ENCODE assay signal across 12 cellular contexts in the genomic region with DNA sequence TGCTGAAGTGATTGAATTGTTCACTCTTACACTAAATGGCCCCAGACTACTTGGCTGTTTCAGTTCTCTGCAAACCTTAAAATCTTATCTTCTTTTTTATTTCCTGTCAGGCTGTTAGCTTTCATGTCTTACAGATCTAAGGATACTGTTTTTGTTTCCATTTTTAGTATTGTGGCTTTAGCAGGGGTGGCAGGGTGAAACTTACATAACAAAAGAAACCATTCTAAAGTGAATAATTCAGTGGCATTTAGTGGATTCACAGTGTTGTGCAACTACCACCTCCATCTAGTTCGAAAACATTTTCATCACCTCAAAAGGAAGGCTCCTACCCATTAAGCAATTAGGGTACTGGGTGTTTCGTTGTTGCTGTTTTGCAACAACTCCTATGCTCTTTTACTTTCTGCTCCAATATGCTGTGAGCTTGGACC. TPM values are rescaled to one million over a fixed set of nuclear protein-coding genes. Genes with fewer than 3 reads are reported as not detected.
A peak's percentile ranks its signal among the peaks of the same experiment; 100 is the strongest.
DNase-seq lines count a peak whose midpoint lies in the region; ATAC-seq and TF ChIP-seq lines count a peak whose summit lies in the region.
"Had no signal": no experiment of that assay in that cellular context is flagged by ENCODE, and none has a peak within 500 bp of the region (broad histone marks: within the 10 kb centered on the region; RNA-seq: fewer than 3 reads in every experiment).

No MANE protein-coding gene starts in this region.

- H3K79me2 ChIP-seq in H9 (ENCODE audit: insufficient read depth, low read length) = no peaks in the 10 kb centered on the region

- peaks cover 5% of the 10 kb centered on the region for H3K36me3 Mint-ChIP-seq in CD4-positive, CD25-positive, alpha-beta regulatory T cell
- no peaks in the 10 kb centered on the region for H3K36me3 Mint-ChIP-seq in activated CD8-positive, alpha-beta T cell treated with anti-CD3 and anti-CD28 coated beads for 36 hours (ENCODE audit: low read depth)
- H3K36me3 Mint-ChIP-seq in immature natural killer cell (no peaks in the 10 kb centered on the region), H9 (ENCODE audit: insufficient read depth in 1 of 3, low read depth in 3 of 3) (no peaks in the 10 kb centered on the region)
- H3K36me3 Mint-ChIP-seq: mesothelial cell of epicardium had no signal

- H2BK20ac ChIP-seq in IMR-90 (ENCODE audit: low read depth, low read length) (no peak overlapping the region), H9 (ENCODE audit: low read depth, low read length, poor library complexity, severe bottlenecking) (no peak overlapping the region)

- no peak overlapping the region for H3K56ac ChIP-seq in IMR-90 (ENCODE audit: extremely low read depth, insufficient read depth, low read length)
- H3K56ac ChIP-seq in H9 (ENCODE audit: insufficient read length, low read depth, low read length) = no peak overlapping the region

- H2BK15ac ChIP-seq in IMR-90 (ENCODE audit: low read depth, low read length) (no peak overlapping the region), H9 (ENCODE audit: low read depth, low read length) (no peak overlapping the region)

- H3K9me3 Mint-ChIP-seq in CD4-positive, CD25-positive, alpha-beta regulatory T cell = no peaks in the 10 kb centered on the region
- no peaks in the 10 kb centered on the region for H3K9me3 Mint-ChIP-seq in activated CD8-positive, alpha-beta T cell treated with anti-CD3 and anti-CD28 coated beads for 36 hours
- H3K9me3 Mint-ChIP-seq in immature natural killer cell (no peaks in the 10 kb centered on the region), H9 (no peaks in the 10 kb centered on the region)
- H3K9me3 Mint-ChIP-seq: mesothelial cell of epicardium had no signal

- ATAC-seq in CD4-positive, CD25-positive, alpha-beta regulatory T cell (ENCODE audit: low read depth in 2 of 2) = peak; percentile 67 to 72
- ATAC-seq in IMR-90 (ENCODE audit: low read depth) = no peak
- ATAC-seq in activated CD8-positive, alpha-beta T cell treated with anti-CD3 and anti-CD28 coated beads for 36 hours = peak; percentile 26

- H3K23ac ChIP-seq in IMR-90 (ENCODE audit: low read depth, low read length) = no peak overlapping the region
- H3K23ac ChIP-seq in H9 (ENCODE audit: insufficient read length, low read depth, low read length) = no peak overlapping the region

- H3K14ac ChIP-seq in IMR-90 (replicated peaks; ENCODE audit: low read depth, low read length) = no peak overlapping the region
- no peak overlapping the region for H3K14ac ChIP-seq in H9 (ENCODE audit: insufficient read depth, low read length)

- no peak for TF ChIP-seq RAD21 in IMR-90 (IDR thresholded peaks at IDR 0.05; ENCODE audit: low read length)

- H2BK5ac ChIP-seq in IMR-90 (ENCODE audit: low read depth, low read length, poor library complexity, severe bottlenecking) (no peak overlapping the region), H9 (ENCODE audit: insufficient read length, low read length) (no peak overlapping the region)

- POLR2A ChIA-PET in IMR-90 (lab: Charles Lee; ENCODE audit: unreplicated experiment) = no interaction called here
- POLR2A ChIA-PET in activated CD8-positive, alpha-beta T cell treated with anti-CD3 and anti-CD28 coated beads for 36 hours (lab: Charles Lee) = interaction anchor here (0.7 to 1.8 kb wide), 6 partner anchors 10 to 44 kb away, joined by 3 to 8 read pairs (median 7); no protein-coding TSS in a partner anchor

- H3K9ac ChIP-seq in IMR-90 (ENCODE audit: low read depth, low read length) (no peak overlapping the region), H9 (ENCODE audit: extremely low read depth, insufficient read length, low read length) (no peak overlapping the region)

- in situ Hi-C loops in IMR-90 (cut with MboI; ENCODE audit: low sequenced_read_pairs) = no loop called here

- no peak overlapping the region for H3T11ph ChIP-seq in H9 (ENCODE audit: low read length)

- WGBS in IMR-90 (ENCODE audit: extremely low coverage in 2 of 2, insufficient read length in 1 of 2), 2 experiments = no CpG with 5 or more reads among the region's 2 CpGs
- WGBS in H9 (ENCODE audit: extremely low coverage, insufficient read length, low lambda C conversion rate) = no CpG with 5 or more reads among the region's 2 CpGs

- no peak for TF ChIP-seq CTCF in IMR-90 (conservative IDR thresholded peaks at IDR 0.05; ENCODE audit: low read depth, low read length)
- TF ChIP-seq CTCF in activated CD8-positive, alpha-beta T cell treated with anti-CD3 and anti-CD28 coated beads for 36 hours (IDR thresholded peaks at IDR 0.05) = no peak
- TF ChIP-seq CTCF in H9 (conservative IDR thresholded peaks at IDR 0.05) = no peak

- dilution Hi-C loops in IMR-90 (cut with HindIII; ENCODE audit: low sequenced_read_pairs, unreplicated experiment) = no loop called here

- peak overlapping the region; percentile 87 to 96 (median 92) for H3K4me3 Mint-ChIP-seq in CD4-positive, CD25-positive, alpha-beta regulatory T cell
- peak overlapping the region; percentile 74 for H3K4me3 Mint-ChIP-seq in activated CD8-positive, alpha-beta T cell treated with anti-CD3 and anti-CD28 coated beads for 36 hours
- H3K4me3 Mint-ChIP-seq in immature natural killer cell (peak overlapping the region; percentile 42 to 73 (median 53)), H9 (no peak overlapping the region; a peak in 1 of 5 replicates)
- H3K4me3 Mint-ChIP-seq: mesothelial cell of epicardium had no signal

- peak overlapping the region; percentile 97 for H3K4me3 ChIP-seq in CD4-positive, CD25-positive, alpha-beta regulatory T cell (ENCODE audit: low read depth, low read length)
- H3K4me3 ChIP-seq in IMR-90 (ENCODE audit: insufficient read depth, low read depth, low read length) = no peak overlapping the region

- no peak overlapping the region for H3K4me2 ChIP-seq in IMR-90 (ENCODE audit: low read depth, low read length)
- H3K4me2 ChIP-seq in H9 (ENCODE audit: insufficient read depth, insufficient read length, low read length) = no peak overlapping the region

- H3K27me3 Mint-ChIP-seq in CD4-positive, CD25-positive, alpha-beta regulatory T cell = no peaks in the 10 kb centered on the region
- no peaks in the 10 kb centered on the region for H3K27me3 Mint-ChIP-seq in activated CD8-positive, alpha-beta T cell treated with anti-CD3 and anti-CD28 coated beads for 36 hours
- H3K27me3 Mint-ChIP-seq in immature natural killer cell (ENCODE audit: low read depth in 3 of 3) (peaks cover 2 to 6% (median 4%) of the 10 kb centered on the region in 3 donors), H9 (ENCODE audit: low read depth) (peaks cover 2% of the 10 kb centered on the region)

- H3K4me1 ChIP-seq in CD4-positive, CD25-positive, alpha-beta regulatory T cell (ENCODE audit: control insufficient read depth, insufficient read depth, low read length, poor library complexity, severe bottlenecking) = peaks cover 82% of the 10 kb centered on the region
- no peaks in the 10 kb centered on the region for H3K4me1 ChIP-seq in IMR-90 (ENCODE audit: control insufficient read depth, insufficient read depth, low read length)
- H3K4me1 ChIP-seq in H9 (ENCODE audit: insufficient read depth, low read length) = no peaks in the 10 kb centered on the region

- H4K20me1 ChIP-seq in IMR-90 (ENCODE audit: insufficient read depth, low read length) (no peaks in the 10 kb centered on the region), H9 (ENCODE audit: control insufficient read depth, insufficient read depth, insufficient read length) (no peaks in the 10 kb centered on the region)

- no peak overlapping the region for H4K91ac ChIP-seq in IMR-90 (ENCODE audit: insufficient read depth, low read depth, low read length)
- no peak overlapping the region for H4K91ac ChIP-seq in H9 (ENCODE audit: insufficient read length, low read depth, low read length)

- H3K23me2 ChIP-seq in H9 (ENCODE audit: insufficient read length, low read depth, low read length, poor library complexity, severe bottlenecking) = no peaks in the 10 kb centered on the region

- CTCF ChIA-PET in IMR-90 (lab: Yijun Ruan, JAX) = interaction anchor here (1.0 to 1.3 kb wide), 3 partner anchors 9 to 13 kb away, joined by 3 to 6 read pairs (median 3); no protein-coding TSS in a partner anchor
- CTCF ChIA-PET in activated CD8-positive, alpha-beta T cell treated with anti-CD3 and anti-CD28 coated beads for 36 hours (lab: Charles Lee) = interaction anchor here (0.9 to 8.3 kb wide), 8 partner anchors 10 to 27 kb away, joined by 3 to 119 read pairs (median 5); partner anchors contain the start of gene TMEM272

- no peaks in the 10 kb centered on the region for H3K36me3 ChIP-seq in CD4-positive, CD25-positive, alpha-beta regulatory T cell (ENCODE audit: control insufficient read depth, insufficient read depth, low read length)
- no peaks in the 10 kb centered on the region for H3K36me3 ChIP-seq in IMR-90 (ENCODE audit: control insufficient read depth, insufficient read depth, low read length)

- H4K5ac ChIP-seq in IMR-90 (ENCODE audit: low read depth, low read length) = no peak overlapping the region
- no peak overlapping the region for H4K5ac ChIP-seq in H9 (ENCODE audit: insufficient read length, low read depth, low read length)

- H3K27ac Mint-ChIP-seq in CD4-positive, CD25-positive, alpha-beta regulatory T cell = peak overlapping the region; percentile 97 to 100 (median 98)
- H3K27ac Mint-ChIP-seq in activated CD8-positive, alpha-beta T cell treated with anti-CD3 and anti-CD28 coated beads for 36 hours = peak overlapping the region; percentile 94
- H3K27ac Mint-ChIP-seq in immature natural killer cell (peak overlapping the region; percentile 55 to 89 (median 75)), H9 (no peak overlapping the region)
- H3K27ac Mint-ChIP-seq: mesothelial cell of epicardium had no signal

- H4K8ac ChIP-seq in IMR-90 (ENCODE audit: low read depth in 2 of 2, low read length in 2 of 2) = no peak overlapping the region
- no peak overlapping the region for H4K8ac ChIP-seq in H9 (replicated peaks; ENCODE audit: insufficient read length, low read depth, low read length)

- no peak overlapping the region for H2AK9ac ChIP-seq in IMR-90 (replicated peaks; ENCODE audit: low read depth, low read length, poor library complexity)

- no peaks in the 10 kb centered on the region for H3K79me1 ChIP-seq in IMR-90 (ENCODE audit: low read depth in 1 of 2, low read length in 2 of 2)
- H3K79me1 ChIP-seq in H9 (ENCODE audit: insufficient read depth, low read depth, low read length, poor library complexity, severe bottlenecking) = no peaks in the 10 kb centered on the region

- peak in 2 of 3 donors; percentile 81 to 88 for DNase-seq in CD4-positive, CD25-positive, alpha-beta regulatory T cell
- no peak for DNase-seq in IMR-90
- DNase-seq in activated CD8-positive, alpha-beta T cell treated with anti-CD3 and anti-CD28 coated beads for 36 hours = no peak
- peak in 2 of 3 donors; percentile 39 to 47 for DNase-seq in immature natural killer cell
- no peak for DNase-seq in COLO668 (lab: John Stamatoyannopoulos, UW; ENCODE audit: unreplicated experiment)
- DNase-seq in H9 = no peak
- DNase-seq in SW 1271 (lab: John Stamatoyannopoulos, UW) = no peak
- DNase-seq in DMS53 treated with DMSO at 0.1 percent for 48 hours (lab: John Stamatoyannopoulos, UW; ENCODE audit: unreplicated experiment) = no peak
- DNase-seq: DMS 273 treated with DMSO at 0.1 percent for 48 hours, NCI-H748 treated with DMSO at 0.1 percent for 48 hours had no signal

- peaks cover 25 to 94% (median 58%) of the 10 kb centered on the region in 4 donors for H3K4me1 Mint-ChIP-seq in CD4-positive, CD25-positive, alpha-beta regulatory T cell
- H3K4me1 Mint-ChIP-seq in activated CD8-positive, alpha-beta T cell treated with anti-CD3 and anti-CD28 coated beads for 36 hours (ENCODE audit: low read depth) = peaks cover 85% of the 10 kb centered on the region
- H3K4me1 Mint-ChIP-seq in immature natural killer cell = peaks cover 63 to 66% of the 10 kb centered on the region in 2 donors
- peaks cover 13 to 17% of the 10 kb centered on the region in 2 experiments for H3K4me1 Mint-ChIP-seq in H9

- intact Hi-C loops in IMR-90 (cut with micrococcal nuclease) = no loop called here
- intact Hi-C loops in activated CD8-positive, alpha-beta T cell treated with anti-CD3 and anti-CD28 coated beads for 36 hours (cut with micrococcal nuclease) = no loop called here

- H3K4ac ChIP-seq in IMR-90 (ENCODE audit: low read depth, low read length) (no peak overlapping the region), H9 (ENCODE audit: low read depth, low read length) (no peak overlapping the region)

- H2BK12ac ChIP-seq in H9 (ENCODE audit: insufficient read length, low read depth, low read length) = no peak overlapping the region

- H2AFZ ChIP-seq in IMR-90 (replicated peaks; ENCODE audit: low read length, poor library complexity) (no peak overlapping the region), H9 (ENCODE audit: low read length) (no peak overlapping the region)

- no TSS peak for BruUV-seq in IMR-90 (replicated peaks; lab: Mats Ljungman, UMichigan)

- no peaks in the 10 kb centered on the region for H3K9me1 ChIP-seq in IMR-90 (ENCODE audit: insufficient read depth, low read length)

- H2BK120ac ChIP-seq in IMR-90 (ENCODE audit: low read depth, low read length) (no peak overlapping the region), H9 (ENCODE audit: low read depth, low read length, poor library complexity, severe bottlenecking) (no peak overlapping the region)

- no peak for TF ChIP-seq POLR2A in IMR-90 (IDR thresholded peaks at IDR 0.05; ENCODE audit: low read depth, low read length)

- H2AK5ac ChIP-seq in IMR-90 (ENCODE audit: low read depth, low read length) (no peak overlapping the region), H9 (ENCODE audit: insufficient read length, low read length) (no peak overlapping the region)

- H3K27ac ChIP-seq in CD4-positive, CD25-positive, alpha-beta regulatory T cell (ENCODE audit: insufficient read depth, low read length, poor library complexity, severe bottlenecking) = peak overlapping the region; percentile 84
- H3K27ac ChIP-seq in IMR-90 (ENCODE audit: insufficient read depth, low read length) = no peak overlapping the region
- H3K27ac ChIP-seq in H9 (ENCODE audit: insufficient read length, low read depth, low read length) = no peak overlapping the region
- H3K27ac ChIP-seq: epithelial cell of prostate had no signal

- no peaks in the 10 kb centered on the region for H3K27me3 ChIP-seq in CD4-positive, CD25-positive, alpha-beta regulatory T cell (ENCODE audit: control insufficient read depth, insufficient read depth, low read length)
- H3K27me3 ChIP-seq in IMR-90 (ENCODE audit: control insufficient read depth, insufficient read depth, low read length) (peaks cover 68% of the 10 kb centered on the region), H9 (ENCODE audit: insufficient read depth, low read length) (peaks cover 2% of the 10 kb centered on the region; the same call in 1 of the 2 replicates)

- no peaks in the 10 kb centered on the region for H3K9me3 ChIP-seq in CD4-positive, CD25-positive, alpha-beta regulatory T cell (ENCODE audit: control insufficient read depth in 2 of 2, low read length in 2 of 2)
- H3K9me3 ChIP-seq in IMR-90 (ENCODE audit: control insufficient read depth, insufficient read depth, low read length) (no peaks in the 10 kb centered on the region), H9 (ENCODE audit: control insufficient read depth, low read depth, low read length) (no peaks in the 10 kb centered on the region)

- H3K18ac ChIP-seq in IMR-90 (ENCODE audit: low read depth, low read length) (no peak overlapping the region), H9 (ENCODE audit: insufficient read length, low read depth, low read length) (no peak overlapping the region)

RNA-seq across cellular contexts. Expression of gene TMEM272, which starts 19.8 kb away (rescaled TPM):
- 3.3 TPM for total RNA-seq in CD4-positive, CD25-positive, alpha-beta regulatory T cell
- polyA plus RNA-seq in CD4-positive, CD25-positive, alpha-beta regulatory T cell = under 1 TPM in 3 of 4 donors, not detected in 1; 0.13 to 0.49 (median 0.16) TPM
- not detected in 2 replicates for total RNA-seq in IMR-90 (2012; rRNA removed)
- not detected in 2 replicates for polyA plus RNA-seq in IMR-90 (2012; rRNA removed)
- polyA plus RNA-seq in IMR-90 (2012; cell fraction: cytosol; rRNA removed) = not detected in 2 replicates
- not detected in 2 replicates for polyA plus RNA-seq in IMR-90 (2012; cell fraction: nucleus; rRNA removed; ENCODE audit: low replicate concordance)
- total RNA-seq in activated CD8-positive, alpha-beta T cell treated with anti-CD3 and anti-CD28 coated beads for 36 hours = under 1 TPM; 0.18 to 0.32 TPM
- not detected for polyA plus RNA-seq in immature natural killer cell
- not detected in 2 replicates for total RNA-seq in H9 (2021)

RNA-seq across cellular contexts. Expression of gene DHRS12, which starts 21.2 kb away (rescaled TPM):
- 25.9 TPM for total RNA-seq in CD4-positive, CD25-positive, alpha-beta regulatory T cell
- polyA plus RNA-seq in CD4-positive, CD25-positive, alpha-beta regulatory T cell = 10 to 100 TPM; 31.3 to 42.9 (median 35.4) TPM
- 1.3 and 1.9 TPM in 2 replicates for total RNA-seq in IMR-90 (2012; rRNA removed)
- 1.5 and 1.6 TPM in 2 replicates for polyA plus RNA-seq in IMR-90 (2012; rRNA removed)
- 1.2 and 1.5 TPM in 2 replicates for polyA plus RNA-seq in IMR-90 (2012; cell fraction: cytosol; rRNA removed)
- polyA plus RNA-seq in IMR-90 (2012; cell fraction: nucleus; rRNA removed; ENCODE audit: low replicate concordance) = 3.7 TPM in 2 replicates
- total RNA-seq in activated CD8-positive, alpha-beta T cell treated with anti-CD3 and anti-CD28 coated beads for 36 hours = 1 to 10 TPM; 6.6 to 6.7 TPM
- 10 to 100 TPM in 2 of 3 donors, 1 to 10 TPM in 1; 9.7 to 11.4 (median 11.3) TPM for polyA plus RNA-seq in immature natural killer cell
- total RNA-seq in H9 (2021) = 8.8 and 11.1 TPM in 2 replicates

RNA-seq across cellular contexts. Expression of gene CCDC70, which starts 36.6 kb away (rescaled TPM):
- not detected for total RNA-seq in CD4-positive, CD25-positive, alpha-beta regulatory T cell
- not detected for polyA plus RNA-seq in CD4-positive, CD25-positive, alpha-beta regulatory T cell
- total RNA-seq in IMR-90 (2012; rRNA removed) (not detected in 2 replicates), H9 (2021) (not detected in 2 replicates)
- polyA plus RNA-seq in IMR-90 (2012; rRNA removed) (not detected in 2 replicates), immature natural killer cell (not detected)
- not detected in 2 replicates for polyA plus RNA-seq in IMR-90 (2012; cell fraction: cytosol; rRNA removed)
- polyA plus RNA-seq in IMR-90 (2012; cell fraction: nucleus; rRNA removed; ENCODE audit: low replicate concordance) = not detected in 2 replicates
- total RNA-seq in activated CD8-positive, alpha-beta T cell treated with anti-CD3 and anti-CD28 coated beads for 36 hours = under 1 TPM; 0.45 to 0.72 TPM
- total RNA-seq: mesothelial cell of epicardium had no signal

Comparison
In these comparisons a context has a peak if more than half of its experiments do, and no peak if none do; other contexts are left out.
1. DNase-seq: peak in CD4-positive, CD25-positive, alpha-beta regulatory T cell (2 of 3) and immature natural killer cell (2 of 3); none in IMR-90 (single experiment), activated CD8-positive, alpha-beta T cell treated with anti-CD3 and anti-CD28 coated beads for 36 hours (single experiment), COLO668 (single experiment), H9 (single experiment), SW 1271 (0 of 2) and DMS53 treated with DMSO at 0.1 percent for 48 hours (single experiment).
2. H3K27ac Mint-ChIP-seq: peak in CD4-positive, CD25-positive, alpha-beta regulatory T cell (3 of 3), activated CD8-positive, alpha-beta T cell treated with anti-CD3 and anti-CD28 coated beads for 36 hours (single experiment) and immature natural killer cell (6 of 6); none in H9 (0 of 3).
3. H3K4me3 Mint-ChIP-seq: peak in CD4-positive, CD25-positive, alpha-beta regulatory T cell (4 of 4), activated CD8-positive, alpha-beta T cell treated with anti-CD3 and anti-CD28 coated beads for 36 hours (single experiment) and immature natural killer cell (5 of 5); none in H9 (0 of 2).